In genomic region chr7:114928060-114928459, GRCh38 we compare ENCODE assay signal across 32 cellular contexts. TPM values are rescaled to one million over a fixed set of nuclear protein-coding genes. Genes with fewer than 3 reads are reported as not detected.
DNase-seq lines count a peak whose midpoint lies in the region; ATAC-seq and TF ChIP-seq lines count a peak whose summit lies in the region.
"Had no signal": no experiment of that assay in that cellular context is flagged by ENCODE, and none has a peak within 500 bp of the region (broad histone marks: within the 10 kb centered on the region; RNA-seq: fewer than 3 reads in every experiment).

No MANE protein-coding gene starts in this region.

- H3K4me3 Mint-ChIP-seq in natural killer cell treated with Interleukin-12 subunit alpha and Interleukin-12 subunit beta and Interleukin-15 and Interleukin-18, amount 100 ng/mL, for 72 hours, result no peak overlapping the region
- no peak overlapping the region for H3K4me3 Mint-ChIP-seq in natural killer cell
- peak overlapping the region; percentile 10 for H3K4me3 Mint-ChIP-seq in dendritic cell treated with granulocyte-macrophage colony-stimulating factor and Interleukin-4, amounts not matched to agents 40 ng/mL and 50 ng/mL, for 4 days
- H3K4me3 Mint-ChIP-seq: activated CD4-positive, alpha-beta memory T cell treated with anti-CD3 and anti-CD28 coated beads, Interleukin-2, amount 10 ng/mL, durations not matched to agents 7 days and 5 days; brain; CD8-positive, alpha-beta T cell had no signal

- TF ChIP-seq CTCF in natural killer cell (IDR thresholded peaks at IDR 0.05) (no peak), KMS-11 (conservative IDR thresholded peaks at IDR 0.05; ENCODE audit: low read depth, low read length) (no peak)

- H3K27ac ChIP-seq in KMS-11, result no peak overlapping the region
- H3K27ac ChIP-seq: esophagus muscularis mucosa, PC-9, prostate gland, suprapubic skin had no signal

- H3K4me1 ChIP-seq in KMS-11 (ENCODE audit: low read depth, poor library complexity, severe bottlenecking), result peaks cover 86% of the 10 kb centered on the region
- H3K4me1 ChIP-seq: prostate gland had no signal

- no peak overlapping the region for H3K9ac ChIP-seq in KMS-11

- no peaks in the 10 kb centered on the region for H3K36me3 ChIP-seq in KMS-11 (ENCODE audit: insufficient read depth)
- H3K36me3 ChIP-seq: esophagus muscularis mucosa, prostate gland, suprapubic skin had no signal

- H3K27me3 Mint-ChIP-seq in natural killer cell treated with Interleukin-12 subunit alpha and Interleukin-12 subunit beta and Interleukin-15 and Interleukin-18, amount 100 ng/mL, for 72 hours, result no peaks in the 10 kb centered on the region
- no peaks in the 10 kb centered on the region for H3K27me3 Mint-ChIP-seq in natural killer cell (ENCODE audit: low read depth in 2 of 2)
- H3K27me3 Mint-ChIP-seq in dendritic cell treated with granulocyte-macrophage colony-stimulating factor and Interleukin-4, amounts not matched to agents 40 ng/mL and 50 ng/mL, for 4 days, result no peaks in the 10 kb centered on the region
- H3K27me3 Mint-ChIP-seq: activated CD4-positive, alpha-beta memory T cell treated with anti-CD3 and anti-CD28 coated beads, Interleukin-2, amount 10 ng/mL, durations not matched to agents 7 days and 5 days had no signal

- no peaks in the 10 kb centered on the region for H4K20me1 ChIP-seq in KMS-11 (ENCODE audit: insufficient read depth)

- peak overlapping the region; percentile 4; the same call in 1 of the 2 replicates for H3K4me2 ChIP-seq in KMS-11
- H3K4me2 ChIP-seq: PC-9 had no signal

- no peak overlapping the region for H3K27ac Mint-ChIP-seq in natural killer cell treated with Interleukin-12 subunit alpha and Interleukin-12 subunit beta and Interleukin-15 and Interleukin-18, amount 100 ng/mL, for 72 hours
- no peak overlapping the region for H3K27ac Mint-ChIP-seq in natural killer cell
- H3K27ac Mint-ChIP-seq in dendritic cell treated with granulocyte-macrophage colony-stimulating factor and Interleukin-4, amounts not matched to agents 40 ng/mL and 50 ng/mL, for 4 days, result no peak overlapping the region
- H3K27ac Mint-ChIP-seq: activated CD4-positive, alpha-beta memory T cell treated with anti-CD3 and anti-CD28 coated beads, Interleukin-2, amount 10 ng/mL, durations not matched to agents 7 days and 5 days; brain; CD8-positive, alpha-beta T cell had no signal

- DNase-seq in natural killer cell treated with Interleukin-12 subunit alpha and Interleukin-12 subunit beta and Interleukin-15 and Interleukin-18, amount 100 ng/mL, for 72 hours (ENCODE audit: low spot score), result no peak
- DNase-seq in natural killer cell (no peak), NOMO-1 treated with dmso at 0.1 percent for 144 hours (lab: John Stamatoyannopoulos, UW; ENCODE audit: unreplicated experiment) (no peak), MV-4-11 (lab: John Stamatoyannopoulos, UW) (no peak)
- DNase-seq: activated CD4-positive, alpha-beta memory T cell treated with anti-CD3 and anti-CD28 coated beads, Interleukin-2, amount 10 ng/mL, durations not matched to agents 7 days and 5 days; activated CD4-positive, CD25-positive, alpha-beta regulatory T cell treated with anti-CD3 and anti-CD28 coated beads, Interleukin-2, amount 50 U/mL, for 72 hours; activated naive CD4-positive, alpha-beta T cell treated with anti-CD3 and anti-CD28 coated beads, Interleukin-2, amount 50 U/mL, for 16 hours; CD8-positive, alpha-beta T cell; foreskin fibroblast; head of caudate nucleus; islet precursor cell; KBM-7; left ventricle myocardium superior; MG63; NCI-H1417 treated with DMSO at 0.1 percent for 48 hours; NCI-H2081 treated with DMSO at 0.1 percent for 48 hours; NCI-H2227 treated with DMSO at 0.1 percent for 48 hours; NCI-H526; NK-92 treated with Interleukin-12 subunit alpha and Interleukin-12 subunit beta, amount 100 ng/mL, for 24 hours; nucleus accumbens; PC-9; stimulated activated CD4-positive, alpha-beta T cell treated with anti-CD3 and anti-CD28 coated beads, Interleukin-15, amount 100 ng/mL, for 24 hours; stimulated activated CD4-positive, alpha-beta T cell treated with anti-CD3 and anti-CD28 coated beads, Interleukin-4, amount 100 ng/mL, for 4 hours had no signal

- peaks cover 82% of the 10 kb centered on the region for H3K79me2 ChIP-seq in KMS-11 (ENCODE audit: insufficient read depth, low read depth)

- intact Hi-C loops in natural killer cell (cut with micrococcal nuclease), result loop anchor here (10.0 kb wide), 1 partner anchor 1287 kb away; the partner anchor contains the start of gene TES
- intact Hi-C loops in dendritic cell treated with granulocyte-macrophage colony-stimulating factor and Interleukin-4, amounts not matched to agents 40 ng/mL and 50 ng/mL, for 4 days (cut with micrococcal nuclease), result loop anchor here (1.0 kb wide), 1 partner anchor 8 kb away; no protein-coding TSS in a partner anchor

- ATAC-seq in natural killer cell treated with Interleukin-12 subunit alpha and Interleukin-12 subunit beta and Interleukin-15 and Interleukin-18, amount 100 ng/mL, for 72 hours, result peak; percentile 56 to 66
- ATAC-seq in natural killer cell (no peak), GM18517 (IDR thresholded peaks at IDR 0.05; ENCODE audit: unreplicated experiment) (no peak), HG03159 (IDR thresholded peaks at IDR 0.05; ENCODE audit: unreplicated experiment) (no peak)
- ATAC-seq: CD8-positive, alpha-beta T cell; left ventricle myocardium superior; SK-N-SH treated with all-trans-retinoic acid at 6 μM for 48 hours had no signal

- H3K4me3 ChIP-seq in KMS-11 (IDR thresholded peaks at IDR 0.05; ENCODE audit: insufficient read depth, low read depth, low read length), result no peak overlapping the region
- H3K4me3 ChIP-seq: esophagus muscularis mucosa, MG63, PC-9, prostate gland, suprapubic skin had no signal

- peaks cover 4% of the 10 kb centered on the region for H3K36me3 Mint-ChIP-seq in natural killer cell treated with Interleukin-12 subunit alpha and Interleukin-12 subunit beta and Interleukin-15 and Interleukin-18, amount 100 ng/mL, for 72 hours
- H3K36me3 Mint-ChIP-seq in natural killer cell, result no peaks in the 10 kb centered on the region
- peaks cover 11% of the 10 kb centered on the region for H3K36me3 Mint-ChIP-seq in dendritic cell treated with granulocyte-macrophage colony-stimulating factor and Interleukin-4, amounts not matched to agents 40 ng/mL and 50 ng/mL, for 4 days (ENCODE audit: low read depth)
- H3K36me3 Mint-ChIP-seq: brain had no signal

- no peaks in the 10 kb centered on the region for H3K9me3 Mint-ChIP-seq in natural killer cell treated with Interleukin-12 subunit alpha and Interleukin-12 subunit beta and Interleukin-15 and Interleukin-18, amount 100 ng/mL, for 72 hours
- H3K9me3 Mint-ChIP-seq in natural killer cell, result no peaks in the 10 kb centered on the region
- no peaks in the 10 kb centered on the region for H3K9me3 Mint-ChIP-seq in dendritic cell treated with granulocyte-macrophage colony-stimulating factor and Interleukin-4, amounts not matched to agents 40 ng/mL and 50 ng/mL, for 4 days
- H3K9me3 Mint-ChIP-seq: activated CD4-positive, alpha-beta memory T cell treated with anti-CD3 and anti-CD28 coated beads, Interleukin-2, amount 10 ng/mL, durations not matched to agents 7 days and 5 days; brain; CD8-positive, alpha-beta T cell had no signal

- peaks cover 34 to 42% of the 10 kb centered on the region in 2 donors for H3K4me1 Mint-ChIP-seq in natural killer cell treated with Interleukin-12 subunit alpha and Interleukin-12 subunit beta and Interleukin-15 and Interleukin-18, amount 100 ng/mL, for 72 hours (ENCODE audit: low read depth in 2 of 2)
- peaks cover 27 to 42% of the 10 kb centered on the region in 2 donors for H3K4me1 Mint-ChIP-seq in natural killer cell
- H3K4me1 Mint-ChIP-seq in dendritic cell treated with granulocyte-macrophage colony-stimulating factor and Interleukin-4, amounts not matched to agents 40 ng/mL and 50 ng/mL, for 4 days (ENCODE audit: low read depth), result peaks cover 34% of the 10 kb centered on the region

- no peaks in the 10 kb centered on the region for H3K27me3 ChIP-seq in KMS-11 (ENCODE audit: insufficient read depth, low read depth)
- H3K27me3 ChIP-seq: esophagus muscularis mucosa, MG63, suprapubic skin had no signal

- H2AFZ ChIP-seq in KMS-11 (ENCODE audit: low read depth), result no peak overlapping the region
- H2AFZ ChIP-seq: PC-9 had no signal

RNA-seq across cellular contexts. Expression of gene MDFIC, which starts 6.2 kb away (rescaled TPM):
- 100 to 1,000 TPM in 1 of 2 donors, 10 to 100 TPM in 1; 67.0 to 109 TPM for total RNA-seq in natural killer cell treated with Interleukin-12 subunit alpha and Interleukin-12 subunit beta and Interleukin-15 and Interleukin-18, amount 100 ng/mL, for 72 hours
- 10 to 100 TPM; 19.1 to 24.0 (median 21.8) TPM for total RNA-seq in natural killer cell

Comparison
In these comparisons a context has a peak if more than half of its experiments do, and no peak if none do; other contexts are left out.
1. ATAC-seq: peak in natural killer cell treated with Interleukin-12 subunit alpha and Interleukin-12 subunit beta and Interleukin-15 and Interleukin-18, amount 100 ng/mL, for 72 hours (2 of 2); none in natural killer cell (0 of 3), GM18517 (single experiment) and HG03159 (single experiment).